In the genomic region with DNA sequence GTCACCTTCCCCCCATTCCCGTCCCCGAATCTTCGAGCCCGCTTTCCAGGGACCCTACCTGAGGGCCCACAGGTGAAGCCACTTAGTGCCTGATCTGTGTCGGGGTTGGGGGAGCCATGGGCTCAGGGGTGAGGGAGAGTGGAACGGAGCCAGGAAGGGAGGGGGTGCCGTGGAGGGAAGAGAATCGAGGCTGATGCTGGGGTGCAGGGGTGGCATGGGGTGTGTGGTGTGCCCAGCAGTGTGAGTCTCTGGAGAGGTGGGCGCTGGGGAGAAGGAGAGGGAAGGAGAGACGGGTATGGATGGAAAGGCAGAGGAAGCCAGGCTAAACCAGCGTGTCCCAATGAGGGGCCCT, we compare ENCODE assay signal across 11 cellular contexts. TPM values are rescaled to one million over a fixed set of nuclear protein-coding genes. Genes with fewer than 3 reads are reported as not detected.
A peak's percentile ranks its signal among the peaks of the same experiment; 100 is the strongest.
DNase-seq lines count a peak whose midpoint lies in the region; ATAC-seq and TF ChIP-seq lines count a peak whose summit lies in the region.
"Had no signal": no experiment of that assay in that cellular context is flagged by ENCODE, and none has a peak within 500 bp of the region (broad histone marks: within the 10 kb centered on the region; RNA-seq: fewer than 3 reads in every experiment).

No MANE protein-coding gene starts in this region.

- intact Hi-C loops in heart left ventricle (cut with DNase I) (loop anchor here in 2 of 10 donors (10.0 kb wide), 2 partner anchors 94 to 224 kb away; partner anchors contain the start of genes FXYD1 (in 1 of the 2), LGI4 (in 1 of the 2) and USF2 (in 1 of the 2)), Right ventricle myocardium superior (cut with DNase I) (no loop called here)
- intact Hi-C loops in dendritic cell treated with granulocyte-macrophage colony-stimulating factor and Interleukin-4, amounts not matched to agents 40 ng/mL and 50 ng/mL, for 4 days (cut with micrococcal nuclease), result loop anchor here (10.0 kb wide), 1 partner anchor 54 kb away; no protein-coding TSS in a partner anchor

- H3K4me3 ChIP-seq in heart left ventricle (peak overlapping the region in 10 of 12 donors; percentile 8 to 50 (median 28)), upper lobe of left lung (peak overlapping the region in 3 of 4 donors; percentile 34 to 44 (median 43))
- H3K4me3 ChIP-seq: GM12878 had no signal

- H3K27ac ChIP-seq in heart left ventricle, result peak overlapping the region; percentile 39 to 92 (median 78)
- H3K27ac ChIP-seq in upper lobe of left lung, result peak overlapping the region; percentile 70 to 92 (median 82)

- ATAC-seq in heart left ventricle, result no peak
- ATAC-seq in Right ventricle myocardium superior (ENCODE audit: poor library complexity), result no peak
- no peak for ATAC-seq in natural killer cell treated with Interleukin-12 subunit alpha and Interleukin-12 subunit beta and Interleukin-15 and Interleukin-18, amount 100 ng/mL, for 72 hours
- ATAC-seq in upper lobe of left lung (ENCODE audit: low FRiP score in 2 of 2), result no peak

- H3K27me3 Mint-ChIP-seq in dendritic cell treated with granulocyte-macrophage colony-stimulating factor and Interleukin-4, amounts not matched to agents 40 ng/mL and 50 ng/mL, for 4 days, result peaks cover 78% of the 10 kb centered on the region
- peaks cover 18 to 25% of the 10 kb centered on the region in 2 donors for H3K27me3 Mint-ChIP-seq in natural killer cell treated with Interleukin-12 subunit alpha and Interleukin-12 subunit beta and Interleukin-15 and Interleukin-18, amount 100 ng/mL, for 72 hours

- H3K9me3 ChIP-seq in heart left ventricle (no peaks in the 10 kb centered on the region), upper lobe of left lung (no peaks in the 10 kb centered on the region)

- no peaks in the 10 kb centered on the region for H3K36me3 Mint-ChIP-seq in dendritic cell treated with granulocyte-macrophage colony-stimulating factor and Interleukin-4, amounts not matched to agents 40 ng/mL and 50 ng/mL, for 4 days (ENCODE audit: low read depth)
- no peaks in the 10 kb centered on the region for H3K36me3 Mint-ChIP-seq in natural killer cell treated with Interleukin-12 subunit alpha and Interleukin-12 subunit beta and Interleukin-15 and Interleukin-18, amount 100 ng/mL, for 72 hours

- H3K36me3 ChIP-seq in heart left ventricle (peaks cover 0 to 9% (median 0%) of the 10 kb centered on the region in 9 donors), upper lobe of left lung (peaks cover 0 to 8% (median 0%) of the 10 kb centered on the region in 4 donors)

- DNase-seq in heart left ventricle (no peak), Right ventricle myocardium superior (no peak), upper lobe of left lung (no peak), D341Med (ENCODE audit: low spot score) (no peak), pons (ENCODE audit: low spot score) (no peak), T-helper 9 cell (no peak)
- DNase-seq in natural killer cell treated with Interleukin-12 subunit alpha and Interleukin-12 subunit beta and Interleukin-15 and Interleukin-18, amount 100 ng/mL, for 72 hours (ENCODE audit: low spot score), result no peak
- DNase-seq: NCI-H1436 had no signal

- H3K4me1 Mint-ChIP-seq in dendritic cell treated with granulocyte-macrophage colony-stimulating factor and Interleukin-4, amounts not matched to agents 40 ng/mL and 50 ng/mL, for 4 days (ENCODE audit: low read depth), result peaks cover 42% of the 10 kb centered on the region
- H3K4me1 Mint-ChIP-seq in natural killer cell treated with Interleukin-12 subunit alpha and Interleukin-12 subunit beta and Interleukin-15 and Interleukin-18, amount 100 ng/mL, for 72 hours (ENCODE audit: low read depth in 2 of 2), result peaks cover 8 to 35% of the 10 kb centered on the region in 2 donors

- TF ChIP-seq CTCF in heart left ventricle (IDR thresholded peaks at IDR 0.05) (no peak), upper lobe of left lung (IDR thresholded peaks at IDR 0.05) (no peak)

- no peaks in the 10 kb centered on the region for H3K9me3 Mint-ChIP-seq in dendritic cell treated with granulocyte-macrophage colony-stimulating factor and Interleukin-4, amounts not matched to agents 40 ng/mL and 50 ng/mL, for 4 days
- H3K9me3 Mint-ChIP-seq in natural killer cell treated with Interleukin-12 subunit alpha and Interleukin-12 subunit beta and Interleukin-15 and Interleukin-18, amount 100 ng/mL, for 72 hours, result no peaks in the 10 kb centered on the region

- peak overlapping the region; percentile 64 for H3K4me3 Mint-ChIP-seq in dendritic cell treated with granulocyte-macrophage colony-stimulating factor and Interleukin-4, amounts not matched to agents 40 ng/mL and 50 ng/mL, for 4 days
- peak overlapping the region; percentile 52 for H3K4me3 Mint-ChIP-seq in natural killer cell treated with Interleukin-12 subunit alpha and Interleukin-12 subunit beta and Interleukin-15 and Interleukin-18, amount 100 ng/mL, for 72 hours

- 41 to 55% (median 51%) methylated on average over 11 of the region's 11 CpGs for WGBS in heart left ventricle, 4 donors
- WGBS in upper lobe of left lung, 2 donors, result 28 to 32% methylated on average over 11 of the region's 11 CpGs

- no peak for TF ChIP-seq POLR2A in heart left ventricle (IDR thresholded peaks at IDR 0.05)
- no peak for TF ChIP-seq POLR2A in upper lobe of left lung (IDR thresholded peaks at IDR 0.05)

- H3K27ac Mint-ChIP-seq in dendritic cell treated with granulocyte-macrophage colony-stimulating factor and Interleukin-4, amounts not matched to agents 40 ng/mL and 50 ng/mL, for 4 days, result peak overlapping the region; percentile 66
- H3K27ac Mint-ChIP-seq in natural killer cell treated with Interleukin-12 subunit alpha and Interleukin-12 subunit beta and Interleukin-15 and Interleukin-18, amount 100 ng/mL, for 72 hours, result no peak overlapping the region

- TF ChIP-seq EP300 in upper lobe of left lung (IDR thresholded peaks at IDR 0.05), result no peak

- peaks cover 0 to 57% (median 44%) of the 10 kb centered on the region in 12 donors for H3K4me1 ChIP-seq in heart left ventricle
- peaks cover 42 to 74% (median 59%) of the 10 kb centered on the region in 4 donors for H3K4me1 ChIP-seq in upper lobe of left lung

- H3K27me3 ChIP-seq in heart left ventricle (no peaks in the 10 kb centered on the region), upper lobe of left lung (no peaks in the 10 kb centered on the region)

RNA-seq across cellular contexts. Expression of gene HPN, which starts 1.1 kb away (rescaled TPM):
- total RNA-seq in heart left ventricle (10 to 100 TPM in 1 of 9 donors, 1 to 10 TPM in 8; 1.1 to 13.4 (median 3.3) TPM), Right ventricle myocardium superior (5.6 TPM), upper lobe of left lung (10 to 100 TPM; 15.9 to 54.5 (median 41.1) TPM)
- 1 to 10 TPM in 1 of 2 donors, under 1 TPM in 1; 0.80 to 1.4 TPM for polyA plus RNA-seq in heart left ventricle
- total RNA-seq in natural killer cell treated with Interleukin-12 subunit alpha and Interleukin-12 subunit beta and Interleukin-15 and Interleukin-18, amount 100 ng/mL, for 72 hours, result under 1 TPM in 1 of 2 donors, not detected in 1; 0.31 TPM
- total RNA-seq: chondrocyte had no signal

RNA-seq across cellular contexts. Expression of gene SCN1B, which starts 10.2 kb away (rescaled TPM):
- 10 to 100 TPM; 22.1 to 68.3 (median 32.4) TPM for total RNA-seq in heart left ventricle
- polyA plus RNA-seq in heart left ventricle, result 10 to 100 TPM; 19.7 to 64.4 TPM
- total RNA-seq in Right ventricle myocardium superior, result 48.2 TPM
- under 1 TPM; 0.52 to 0.95 TPM for total RNA-seq in natural killer cell treated with Interleukin-12 subunit alpha and Interleukin-12 subunit beta and Interleukin-15 and Interleukin-18, amount 100 ng/mL, for 72 hours
- 10 to 100 TPM in 1 of 6 donors, 1 to 10 TPM in 5; 2.9 to 13.1 (median 6.9) TPM for total RNA-seq in upper lobe of left lung

RNA-seq across cellular contexts. Expression of gene GRAMD1A, which starts 40.3 kb away (rescaled TPM):
- total RNA-seq in heart left ventricle (10 to 100 TPM; 21.8 to 64.5 (median 29.0) TPM), Right ventricle myocardium superior (25.5 TPM), upper lobe of left lung (100 to 1,000 TPM in 4 of 6 donors, 10 to 100 TPM in 2; 85.1 to 206 (median 119) TPM)
- polyA plus RNA-seq in heart left ventricle, result 10 to 100 TPM; 31.3 to 36.3 TPM
- 100 to 1,000 TPM in 1 of 2 donors, 10 to 100 TPM in 1; 57.8 to 106 TPM for total RNA-seq in natural killer cell treated with Interleukin-12 subunit alpha and Interleukin-12 subunit beta and Interleukin-15 and Interleukin-18, amount 100 ng/mL, for 72 hours
